1 cellular context compared by ENCODE assay signal in the genomic region with DNA sequence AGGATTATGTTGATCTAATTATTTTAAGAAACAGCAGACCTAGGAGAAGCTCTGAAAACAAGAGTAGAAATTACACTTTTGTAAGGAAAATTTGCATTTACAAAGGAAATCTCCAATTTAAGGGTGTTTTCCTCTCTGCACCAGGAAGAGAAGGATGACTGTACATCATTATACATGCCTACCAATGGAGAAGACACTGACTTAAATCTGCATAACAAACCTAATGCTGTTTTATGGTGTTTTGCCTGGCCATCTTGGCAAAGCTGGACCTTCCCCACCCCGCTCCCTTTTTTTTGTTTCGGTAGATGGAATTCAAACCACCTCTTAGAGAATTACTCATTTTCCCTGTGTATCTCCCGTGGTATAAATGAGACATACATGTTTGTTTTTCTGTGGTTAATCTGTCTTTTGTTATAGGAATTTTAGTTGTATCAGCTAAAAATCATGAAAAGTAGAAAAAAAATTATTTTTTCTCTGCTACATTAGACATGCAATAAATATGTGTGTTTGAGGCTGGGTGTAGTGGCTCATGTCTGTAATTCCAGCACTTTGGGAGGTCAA.
TF ChIP-seq lines count a peak whose summit lies in the region.

No MANE protein-coding gene starts in this region.

TF ChIP-seq in K562, 482 proteins besides CTCF, POLR2A, EP300 and RAD21:
- TF ChIP-seq MAFG (tag; conservative IDR thresholded peaks at IDR 0.05): 0 out of 2 replicates have a peak, but pooled peaks have one; percentile 7
- TF ChIP-seq NONO (IDR thresholded peaks at IDR 0.05; ENCODE audit: low read depth in 2 of 2, low read length in 1 of 2): no peak
- no peak for TF ChIP-seq ZNF3 (CRISPR knock-in tag; IDR thresholded peaks at IDR 0.05)
- TF ChIP-seq ZNF316 (IDR thresholded peaks at IDR 0.05): peak; percentile 61
- TF ChIP-seq C11orf30 (IDR thresholded peaks at IDR 0.05; ENCODE audit: low read depth): peak; percentile 20; the same call in 1 of the 2 replicates
